16 cellular contexts compared by ENCODE assay signal in genomic region chr18:76972241-76972640, GRCh38.
DNase-seq lines count a peak whose midpoint lies in the region; ATAC-seq and TF ChIP-seq lines count a peak whose summit lies in the region.
"Had no signal": no experiment of that assay in that cellular context is flagged by ENCODE, and none has a peak within 500 bp of the region (broad histone marks: within the 10 kb centered on the region; RNA-seq: fewer than 3 reads in every experiment).

No MANE protein-coding gene starts in this region.

- no peaks in the 10 kb centered on the region for H3K9me3 ChIP-seq in CD4-positive, CD25-positive, alpha-beta regulatory T cell (ENCODE audit: control insufficient read depth in 2 of 2, low read length in 2 of 2)
- no peaks in the 10 kb centered on the region for H3K9me3 ChIP-seq in Peyer's patch
- H3K9me3 ChIP-seq: SJSA1 had no signal

- H3K36me3 Mint-ChIP-seq in CD4-positive, CD25-positive, alpha-beta regulatory T cell = peaks cover 19% of the 10 kb centered on the region
- peaks cover 5% of the 10 kb centered on the region for H3K36me3 Mint-ChIP-seq in nephron (ENCODE audit: low read depth)

- in situ Hi-C loops in brain microvascular endothelial cell (cut with HindIII; ENCODE audit: low pct_ligation_motif_present, low sequenced_read_pairs) = no loop called here

- H3K4me3 Mint-ChIP-seq in CD4-positive, CD25-positive, alpha-beta regulatory T cell = no peak overlapping the region
- no peak overlapping the region for H3K4me3 Mint-ChIP-seq in nephron

- TF ChIP-seq POLR2A in Peyer's patch (IDR thresholded peaks at IDR 0.05) = no peak

- TF ChIP-seq CTCF in epithelial cell of esophagus (IDR thresholded peaks at IDR 0.05; ENCODE audit: insufficient read depth, low read depth, low read length, missing control alignments) (no peak), nephron (IDR thresholded peaks at IDR 0.05; ENCODE audit: unreplicated experiment in 3 of 3) (no peak), brain microvascular endothelial cell (IDR thresholded peaks at IDR 0.05; ENCODE audit: low read depth, low read length, missing control alignments) (no peak), Peyer's patch (IDR thresholded peaks at IDR 0.05) (no peak)

- no peaks in the 10 kb centered on the region for H3K9me3 Mint-ChIP-seq in CD4-positive, CD25-positive, alpha-beta regulatory T cell
- H3K9me3 Mint-ChIP-seq in nephron = no peaks in the 10 kb centered on the region

- peak overlapping the region in 2 of 3 donors; percentile 63 to 81 for H3K27ac Mint-ChIP-seq in CD4-positive, CD25-positive, alpha-beta regulatory T cell
- peak overlapping the region; percentile 4 to 64 (median 30) for H3K27ac Mint-ChIP-seq in nephron

- no peaks in the 10 kb centered on the region for H3K4me1 ChIP-seq in CD4-positive, CD25-positive, alpha-beta regulatory T cell (ENCODE audit: control insufficient read depth, insufficient read depth, low read length, poor library complexity, severe bottlenecking)
- no peaks in the 10 kb centered on the region for H3K4me1 ChIP-seq in Peyer's patch
- H3K4me1 ChIP-seq: SJSA1 had no signal

- H3K36me3 ChIP-seq in CD4-positive, CD25-positive, alpha-beta regulatory T cell (ENCODE audit: control insufficient read depth, insufficient read depth, low read length) = peaks cover 27% of the 10 kb centered on the region
- H3K36me3 ChIP-seq in brain microvascular endothelial cell (replicated peaks) = no peaks in the 10 kb centered on the region
- H3K36me3 ChIP-seq in Peyer's patch = peaks cover 0 to 11% (median 0%) of the 10 kb centered on the region in 3 donors
- H3K36me3 ChIP-seq: SJSA1 had no signal

- no peaks in the 10 kb centered on the region for H3K27me3 ChIP-seq in CD4-positive, CD25-positive, alpha-beta regulatory T cell (ENCODE audit: control insufficient read depth, insufficient read depth, low read length)
- no peaks in the 10 kb centered on the region for H3K27me3 ChIP-seq in brain microvascular endothelial cell (replicated peaks)
- H3K27me3 ChIP-seq in Peyer's patch = no peaks in the 10 kb centered on the region
- H3K27me3 ChIP-seq: SJSA1 had no signal

- DNase-seq in CD4-positive, CD25-positive, alpha-beta regulatory T cell = no peak
- DNase-seq in LHCN-M2 (ENCODE audit: low read depth) = peak; percentile 49
- DNase-seq in epithelial cell of esophagus (ENCODE audit: low read depth) = peak; percentile 59
- no peak for DNase-seq in brain microvascular endothelial cell
- DNase-seq in activated CD4-positive, CD25-positive, alpha-beta regulatory T cell treated with anti-CD3 and anti-CD28 coated beads, Interleukin-2, amount 50 U/mL, for 72 hours = no peak
- no peak for DNase-seq in Peyer's patch
- DNase-seq: DMS 273 treated with DMSO at 0.1 percent for 48 hours, NCI-H1436, NCI-H2029, NCI-H2171, NCI-H446 treated with DMSO at 0.1 percent for 48 hours had no signal

- H3K4me1 Mint-ChIP-seq in CD4-positive, CD25-positive, alpha-beta regulatory T cell = peaks cover 0 to 6% (median 4%) of the 10 kb centered on the region in 4 donors
- H3K4me1 Mint-ChIP-seq in nephron = peaks cover 57% of the 10 kb centered on the region

- H3K27ac ChIP-seq in CD4-positive, CD25-positive, alpha-beta regulatory T cell (ENCODE audit: insufficient read depth, low read length, poor library complexity, severe bottlenecking) = no peak overlapping the region
- H3K27ac ChIP-seq in brain microvascular endothelial cell = no peak overlapping the region
- H3K27ac ChIP-seq in Peyer's patch = no peak overlapping the region
- H3K27ac ChIP-seq: C4-2B, SJSA1 had no signal

- ATAC-seq in CD4-positive, CD25-positive, alpha-beta regulatory T cell (ENCODE audit: low read depth in 2 of 2) = no peak
- ATAC-seq in GM19452 (IDR thresholded peaks at IDR 0.05; ENCODE audit: unreplicated experiment) = no peak
- ATAC-seq: K562 had no signal

- no peaks in the 10 kb centered on the region for H3K27me3 Mint-ChIP-seq in CD4-positive, CD25-positive, alpha-beta regulatory T cell
- H3K27me3 Mint-ChIP-seq in nephron (ENCODE audit: low read depth) = no peaks in the 10 kb centered on the region

- H3K4me3 ChIP-seq in CD4-positive, CD25-positive, alpha-beta regulatory T cell (ENCODE audit: low read depth, low read length) = no peak overlapping the region
- H3K4me3 ChIP-seq in epithelial cell of esophagus (ENCODE audit: low read length) (no peak overlapping the region), brain microvascular endothelial cell (ENCODE audit: low read depth, low read length) (no peak overlapping the region), Peyer's patch (no peak overlapping the region)
- H3K4me3 ChIP-seq: K562, SJSA1 had no signal

Comparison
In these comparisons a context has a peak if more than half of its experiments do, and no peak if none do; other contexts are left out.
1. DNase-seq: peak in LHCN-M2 (single experiment) and epithelial cell of esophagus (single experiment); none in CD4-positive, CD25-positive, alpha-beta regulatory T cell (0 of 3), brain microvascular endothelial cell (single experiment), activated CD4-positive, CD25-positive, alpha-beta regulatory T cell treated with anti-CD3 and anti-CD28 coated beads, Interleukin-2, amount 50 U/mL, for 72 hours (single experiment) and Peyer's patch (0 of 3).